9 cellular contexts compared by ENCODE assay signal in the genomic region with DNA sequence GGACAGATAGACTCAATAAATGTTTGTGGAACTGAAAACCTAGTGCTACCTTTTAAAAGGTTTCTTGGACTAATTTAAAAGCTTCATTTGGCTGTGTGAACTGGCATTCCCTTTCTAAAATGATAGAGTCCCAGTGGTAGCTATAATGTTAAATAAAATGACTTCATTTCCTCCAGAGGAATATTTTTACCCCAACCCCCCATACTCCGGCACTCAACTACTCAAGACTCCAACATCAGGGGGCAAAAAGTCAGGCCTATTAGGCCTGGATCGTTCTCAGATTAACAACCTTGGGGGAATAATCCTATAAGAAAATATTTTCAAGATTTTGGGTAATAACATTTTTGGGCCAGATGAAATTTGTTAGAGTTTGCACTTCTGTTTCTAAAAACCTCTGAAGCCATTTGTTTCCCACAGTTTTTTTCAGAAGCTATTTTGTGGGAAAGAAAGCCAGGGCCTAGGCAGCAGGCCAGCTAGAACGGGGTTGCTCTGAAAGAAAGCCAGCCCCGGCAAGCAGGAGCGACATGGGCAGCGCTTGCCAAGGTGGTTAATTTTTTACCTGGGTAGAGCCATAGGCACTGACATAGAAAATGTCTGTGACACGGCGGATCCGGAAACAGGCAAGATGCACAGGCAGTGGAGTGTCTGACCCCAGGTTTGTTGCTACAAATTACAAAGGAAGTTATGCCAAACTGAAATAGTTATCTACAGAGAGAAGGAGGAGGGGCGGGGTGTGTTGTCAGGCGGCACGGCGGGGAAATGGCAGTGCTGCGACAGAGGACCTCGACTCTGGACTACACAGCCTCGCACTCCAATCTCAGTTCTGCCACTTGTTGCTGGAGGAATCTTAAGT.
DNase-seq lines count a peak whose midpoint lies in the region; ATAC-seq lines count a peak whose summit lies in the region.
"Had no signal": no experiment of that assay in that cellular context is flagged by ENCODE, and none has a peak within 500 bp of the region (broad histone marks: within the 10 kb centered on the region; RNA-seq: fewer than 3 reads in every experiment).

No MANE protein-coding gene starts in this region.

- H3K4me1 ChIP-seq in esophagus (ENCODE audit: control insufficient read depth in 2 of 2, insufficient read depth in 2 of 2, low read length in 1 of 2) (peaks cover 0 to 6% of the 10 kb centered on the region in 2 donors), aorta (ENCODE audit: control insufficient read depth in 1 of 2, insufficient read depth in 2 of 2, low read length in 2 of 2) (peaks cover 3 to 13% of the 10 kb centered on the region in 2 donors)

- peak overlapping the region in 1 of 2 donors; percentile 23 for H3K4me3 ChIP-seq in esophagus (ENCODE audit: low read depth in 1 of 2, low read length in 2 of 2)
- peak overlapping the region in 1 of 2 donors; percentile 33 for H3K4me3 ChIP-seq in aorta (ENCODE audit: low read length in 2 of 2)
- H3K4me3 ChIP-seq: K562 had no signal

- no peaks in the 10 kb centered on the region for H3K27me3 ChIP-seq in esophagus (ENCODE audit: control insufficient read depth in 1 of 2, insufficient read depth in 2 of 2, low read length in 2 of 2)
- no peaks in the 10 kb centered on the region for H3K27me3 ChIP-seq in aorta (ENCODE audit: control insufficient read depth in 1 of 2, insufficient read depth in 2 of 2, low read length in 1 of 2)

- DNase-seq in NCI-H510A treated with DMSO at 0.1 percent for 48 hours (lab: John Stamatoyannopoulos, UW) = peak; percentile 26
- no peak for DNase-seq in NCI-H510A (lab: John Stamatoyannopoulos, UW)
- DNase-seq in mucosa of gallbladder (ENCODE audit: low spot score) = peak; percentile 91
- peak in 1 of 2 donors; percentile 50 for DNase-seq in aorta
- no peak for DNase-seq in NOMO-1 (lab: John Stamatoyannopoulos, UW; ENCODE audit: unreplicated experiment in 2 of 2)
- no peak for DNase-seq in NAMALWA (ENCODE audit: low spot score)
- no peak for DNase-seq in NCI-H1048 (lab: John Stamatoyannopoulos, UW)

- peak overlapping the region; percentile 90 to 91 for H3K27ac ChIP-seq in esophagus (ENCODE audit: low read depth in 2 of 2, low read length in 1 of 2)
- H3K27ac ChIP-seq in aorta (ENCODE audit: low read depth in 1 of 2, low read length in 2 of 2) = peak overlapping the region; percentile 44 to 60

- no peaks in the 10 kb centered on the region for H3K36me3 ChIP-seq in esophagus (ENCODE audit: control insufficient read depth in 2 of 2, insufficient read depth in 2 of 2, low read length in 1 of 2)
- H3K36me3 ChIP-seq in aorta (ENCODE audit: control insufficient read depth in 1 of 2, insufficient read depth in 2 of 2, low read length in 1 of 2) = no peaks in the 10 kb centered on the region

- intact Hi-C loops in aorta (cut with DNase I) = loop anchor here (5.0 kb wide), 2 partner anchors 67 to 83 kb away; a partner anchor contains a TSS

- no peaks in the 10 kb centered on the region for H3K9me3 ChIP-seq in esophagus (ENCODE audit: control insufficient read depth in 2 of 2, insufficient read depth in 1 of 2, low read depth in 1 of 2, low read length in 1 of 2)
- no peaks in the 10 kb centered on the region for H3K9me3 ChIP-seq in aorta (ENCODE audit: control insufficient read depth, low read length)

- peak; percentile 43 for ATAC-seq in aorta (ENCODE audit: low FRiP score)
- ATAC-seq: K562 had no signal

- WGBS in esophagus, 2 donors = 26 to 46% methylated on average over 16 of the region's 16 CpGs
- WGBS in aorta, 2 donors = 5 to 7% methylated on average over 16 of the region's 16 CpGs

Comparison
In these comparisons a context has a peak if more than half of its experiments do, and no peak if none do; other contexts are left out.
1. DNase-seq: peak in NCI-H510A treated with DMSO at 0.1 percent for 48 hours (single experiment) and mucosa of gallbladder (single experiment); none in NCI-H510A (single experiment), NOMO-1 (0 of 2), NAMALWA (single experiment) and NCI-H1048 (single experiment).